In genomic region chr21:46152939-46153258, GRCh38 we compare ENCODE assay signal across 11 cellular contexts. TPM values are rescaled to one million over a fixed set of nuclear protein-coding genes. Genes with fewer than 3 reads are reported as not detected.
DNase-seq lines count a peak whose midpoint lies in the region; ATAC-seq and TF ChIP-seq lines count a peak whose summit lies in the region.
"Had no signal": no experiment of that assay in that cellular context is flagged by ENCODE, and none has a peak within 500 bp of the region (broad histone marks: within the 10 kb centered on the region; RNA-seq: fewer than 3 reads in every experiment).

No MANE protein-coding gene starts in this region.

- no peak overlapping the region for H3K27ac ChIP-seq in OCI-LY3 (ENCODE audit: low read length)
- H3K27ac ChIP-seq in coronary artery, result no peak overlapping the region
- H3K27ac ChIP-seq in right lobe of liver, result peak overlapping the region; percentile 91 to 99 (median 93)
- no peak overlapping the region for H3K27ac ChIP-seq in spleen
- H3K27ac ChIP-seq: transverse colon had no signal

- peak overlapping the region; percentile 49 for H3K4me2 ChIP-seq in OCI-LY3 (ENCODE audit: low read length)

- no peaks in the 10 kb centered on the region for H3K9me3 ChIP-seq in OCI-LY3 (ENCODE audit: insufficient read depth, low read length)
- no peaks in the 10 kb centered on the region for H3K9me3 ChIP-seq in right lobe of liver
- H3K9me3 ChIP-seq in spleen, result no peaks in the 10 kb centered on the region
- H3K9me3 ChIP-seq: transverse colon had no signal

- no peak overlapping the region for H3K9ac ChIP-seq in OCI-LY3 (ENCODE audit: low read length)

- H3K36me3 ChIP-seq in OCI-LY3 (replicated peaks; ENCODE audit: low read depth, low read length) (no peaks in the 10 kb centered on the region), right lobe of liver (peaks cover 0 to 50% (median 24%) of the 10 kb centered on the region in 4 donors), spleen (no peaks in the 10 kb centered on the region)
- H3K36me3 ChIP-seq: transverse colon had no signal

- TF ChIP-seq CTCF in OCI-LY3 (IDR thresholded peaks at IDR 0.05; ENCODE audit: low read depth, low read length), result no peak
- TF ChIP-seq CTCF in coronary artery (IDR thresholded peaks at IDR 0.05), result no peak
- TF ChIP-seq CTCF in right lobe of liver (IDR thresholded peaks at IDR 0.05), result no peak
- no peak for TF ChIP-seq CTCF in spleen (IDR thresholded peaks at IDR 0.05 in 8 of 11, conservative IDR thresholded peaks at IDR 0.05 in 3 of 11)
- no peak for TF ChIP-seq CTCF in GM13976 (IDR thresholded peaks at IDR 0.05; ENCODE audit: borderline replicate concordance, control extremely low read depth, extremely low read depth, insufficient read depth, missing control alignments)

- ATAC-seq in right lobe of liver, result peak in 2 of 4 donors; percentile 0
- ATAC-seq in HG02610 (IDR thresholded peaks at IDR 0.05; ENCODE audit: unreplicated experiment), result no peak

- peak; percentile 68 for DNase-seq in coronary artery (ENCODE audit: low spot score)
- peak; percentile 43 to 69 (median 61) for DNase-seq in right lobe of liver
- peak; percentile 62 for DNase-seq in spleen
- no peak for DNase-seq in NCI-H524 (lab: John Stamatoyannopoulos, UW)
- DNase-seq in GM13976 (ENCODE audit: low spot score), result no peak
- no peak for DNase-seq in NCI-H524 treated with DMSO at 0.1 percent for 48 hours (lab: John Stamatoyannopoulos, UW)
- DNase-seq: activated T-cell treated with anti-CD3 and anti-CD28 coated beads, Interleukin-2, amount 50 U/mL, for 4 hours; DMS 273 treated with DMSO at 0.1 percent for 48 hours had no signal

- no peak overlapping the region for H2AFZ ChIP-seq in OCI-LY3 (ENCODE audit: low read depth, low read length)

- H3K27me3 ChIP-seq in OCI-LY3 (ENCODE audit: low read depth, low read length) (no peaks in the 10 kb centered on the region), right lobe of liver (no peaks in the 10 kb centered on the region), spleen (replicated peaks in 1 of 7) (peaks cover 0 to 21% (median 0%) of the 10 kb centered on the region in 7 donors)
- H3K27me3 ChIP-seq: transverse colon had no signal

- no peaks in the 10 kb centered on the region for H4K20me1 ChIP-seq in OCI-LY3 (ENCODE audit: insufficient read depth, low read length)

- in situ Hi-C loops in GM13976 (cut with MboI; ENCODE audit: low sequenced_read_pairs, unreplicated experiment), result no loop called here

- peak overlapping the region; percentile 42 for H3K4me3 ChIP-seq in OCI-LY3 (ENCODE audit: low read length)
- peak overlapping the region; percentile 38 for H3K4me3 ChIP-seq in coronary artery
- peak overlapping the region; percentile 66 to 94 (median 87) for H3K4me3 ChIP-seq in right lobe of liver
- H3K4me3 ChIP-seq in spleen, result peak overlapping the region in 1 of 8 donors; percentile 24

- 30% methylated on average over 9 of the region's 19 CpGs for WGBS in right lobe of liver (ENCODE audit: insufficient coverage, low coverage, low lambda C conversion rate, missing lambda C conversion rate)
- WGBS in spleen, 5 donors, result 32 to 52% (median 48%) methylated on average over 10 to 19 of the region's 19 CpGs

- H3K79me2 ChIP-seq in OCI-LY3 (ENCODE audit: low read length), result no peaks in the 10 kb centered on the region

- intact Hi-C loops in right lobe of liver (cut with DNase I), result no loop called here
- intact Hi-C loops in spleen (cut with DNase I; ENCODE audit: low total_unique reads), result no loop called here

- H3K4me1 ChIP-seq in OCI-LY3 (ENCODE audit: low read length) (no peaks in the 10 kb centered on the region), right lobe of liver (peaks cover 0 to 34% (median 3%) of the 10 kb centered on the region in 4 donors), spleen (peaks cover 0 to 12% (median 6%) of the 10 kb centered on the region in 6 donors)

- TF ChIP-seq POLR2A in right lobe of liver (IDR thresholded peaks at IDR 0.05), result no peak
- TF ChIP-seq POLR2A in spleen (IDR thresholded peaks at IDR 0.05), result no peak

RNA-seq across cellular contexts. Expression of gene FTCD, which starts 2.5 kb away (rescaled TPM):
- 100 to 1,000 TPM; 141 to 668 (median 417) TPM for total RNA-seq in right lobe of liver
- total RNA-seq in spleen, result 1 to 10 TPM in 1 of 7 donors, under 1 TPM in 1, not detected in 5; 0.81 to 1.7 TPM
- 1 to 10 TPM in 1 of 3 donors, under 1 TPM in 2; 0.35 to 2.8 (median 0.38) TPM for polyA plus RNA-seq in spleen
- total RNA-seq: transverse colon had no signal

RNA-seq across cellular contexts. Expression of gene SPATC1L, which starts 31.4 kb away (rescaled TPM):
- 1 to 10 TPM in 1 of 6 experiments, under 1 TPM in 3, not detected in 2; 0.31 to 1.7 (median 0.51) TPM for total RNA-seq in right lobe of liver
- 10 to 100 TPM in 2 of 7 donors, 1 to 10 TPM in 5; 4.4 to 10.5 (median 7.7) TPM for total RNA-seq in spleen
- polyA plus RNA-seq in spleen, result 10 to 100 TPM; 10.8 to 13.4 (median 13.1) TPM

RNA-seq across cellular contexts. Expression of gene COL6A2, which starts 55.0 kb away (rescaled TPM):
- total RNA-seq in right lobe of liver, result 10 to 100 TPM; 17.3 to 81.7 (median 38.4) TPM
- 100 to 1,000 TPM; 105 to 259 (median 198) TPM for total RNA-seq in spleen
- 100 to 1,000 TPM; 101 to 244 (median 110) TPM for polyA plus RNA-seq in spleen

Comparison
In these comparisons a context has a peak if more than half of its experiments do, and no peak if none do; other contexts are left out.
1. H3K27ac ChIP-seq: peak in right lobe of liver (3 of 3); none in OCI-LY3 (single experiment), coronary artery (0 of 2) and spleen (0 of 8).
2. DNase-seq: peak in coronary artery (single experiment), right lobe of liver (3 of 3) and spleen (single experiment); none in NCI-H524 (0 of 2), GM13976 (single experiment) and NCI-H524 treated with DMSO at 0.1 percent for 48 hours (single experiment).
3. RNA of gene FTCD, which starts 2.5 kb away (total RNA-seq): 141 to 668 TPM in right lobe of liver; 0.81 to 1.7 TPM in spleen; every median in the first group is over 10 times any median in the second.